12 cellular contexts compared by ENCODE assay signal in genomic region chr17:28928061-28928460, GRCh38. TPM values are rescaled to one million over a fixed set of nuclear protein-coding genes. Genes with fewer than 3 reads are reported as not detected.
A peak's percentile ranks its signal among the peaks of the same experiment; 100 is the strongest.
DNase-seq lines count a peak whose midpoint lies in the region; ATAC-seq and TF ChIP-seq lines count a peak whose summit lies in the region.
"Had no signal": no experiment of that assay in that cellular context is flagged by ENCODE, and none has a peak within 500 bp of the region (broad histone marks: within the 10 kb centered on the region; RNA-seq: fewer than 3 reads in every experiment).

No MANE protein-coding gene starts in this region.

- H3K4me3 Mint-ChIP-seq in activated naive CD4-positive, alpha-beta T cell treated with anti-CD3 and anti-CD28 coated beads for 36 hours: no peak overlapping the region
- H3K4me3 Mint-ChIP-seq in naive thymus-derived CD4-positive, alpha-beta T cell: peak overlapping the region in 2 of 10 donors; percentile 8 to 30

- H3K4me1 Mint-ChIP-seq in activated naive CD4-positive, alpha-beta T cell treated with anti-CD3 and anti-CD28 coated beads for 36 hours (ENCODE audit: low read depth): peaks cover 71% of the 10 kb centered on the region
- H3K4me1 Mint-ChIP-seq in naive thymus-derived CD4-positive, alpha-beta T cell: peaks cover 35 to 81% (median 62%) of the 10 kb centered on the region in 7 donors

- H3K27me3 Mint-ChIP-seq in activated naive CD4-positive, alpha-beta T cell treated with anti-CD3 and anti-CD28 coated beads for 36 hours (ENCODE audit: low read depth): no peaks in the 10 kb centered on the region
- H3K27me3 Mint-ChIP-seq in naive thymus-derived CD4-positive, alpha-beta T cell: no peaks in the 10 kb centered on the region

- no peak for TF ChIP-seq CTCF in DND-41 (IDR thresholded peaks at IDR 0.05; ENCODE audit: borderline replicate concordance, extremely low read depth, low read length, poor library complexity, severe bottlenecking)
- TF ChIP-seq CTCF in NB4 (IDR thresholded peaks at IDR 0.05; ENCODE audit: low read depth, low read length): no peak
- no peak for TF ChIP-seq CTCF in stomach (IDR thresholded peaks at IDR 0.05)
- no peak for TF ChIP-seq CTCF in GM10248 (IDR thresholded peaks at IDR 0.05; ENCODE audit: control extremely low read depth, extremely low read depth, low read depth, missing control alignments)

- H3K79me2 ChIP-seq in DND-41 (ENCODE audit: insufficient read depth, low read length): peaks cover 92% of the 10 kb centered on the region

- no peak overlapping the region for H3K9ac ChIP-seq in DND-41 (ENCODE audit: low read depth, low read length)

- H3K9me3 Mint-ChIP-seq in activated naive CD4-positive, alpha-beta T cell treated with anti-CD3 and anti-CD28 coated beads for 36 hours: peaks cover 15% of the 10 kb centered on the region
- H3K9me3 Mint-ChIP-seq in naive thymus-derived CD4-positive, alpha-beta T cell: peaks cover 0 to 5% (median 0%) of the 10 kb centered on the region in 11 donors

- H4K20me1 ChIP-seq in DND-41 (ENCODE audit: insufficient read depth, low read length): peaks cover 77% of the 10 kb centered on the region

- peaks cover 60% of the 10 kb centered on the region for H3K36me3 Mint-ChIP-seq in activated naive CD4-positive, alpha-beta T cell treated with anti-CD3 and anti-CD28 coated beads for 36 hours (ENCODE audit: low read depth)
- peaks cover 0 to 55% (median 30%) of the 10 kb centered on the region in 5 donors for H3K36me3 Mint-ChIP-seq in naive thymus-derived CD4-positive, alpha-beta T cell

- no peak overlapping the region for H2AFZ ChIP-seq in DND-41 (ENCODE audit: low read depth, low read length)

- intact Hi-C loops in activated naive CD4-positive, alpha-beta T cell treated with anti-CD3 and anti-CD28 coated beads for 36 hours (cut with micrococcal nuclease): no loop called here
- intact Hi-C loops in naive thymus-derived CD4-positive, alpha-beta T cell (cut with micrococcal nuclease): no loop called here
- intact Hi-C loops in stomach (cut with DNase I; ENCODE audit: low total_unique reads): no loop called here

- peaks cover 27% of the 10 kb centered on the region for H3K4me1 ChIP-seq in DND-41 (ENCODE audit: insufficient read depth, low read length)
- H3K4me1 ChIP-seq in naive thymus-derived CD4-positive, alpha-beta T cell (ENCODE audit: control insufficient read depth in 2 of 2, insufficient read depth in 2 of 2, low read length in 2 of 2): peaks cover 26 to 38% of the 10 kb centered on the region in 2 donors
- H3K4me1 ChIP-seq in stomach: peaks cover 10 to 71% (median 36%) of the 10 kb centered on the region in 4 donors
- H3K4me1 ChIP-seq: uterus had no signal

- H3K9me3 ChIP-seq in DND-41 (ENCODE audit: insufficient read depth, low read length, severe bottlenecking) (no peaks in the 10 kb centered on the region), stomach (peaks cover 0 to 7% (median 0%) of the 10 kb centered on the region in 4 donors)
- H3K9me3 ChIP-seq in naive thymus-derived CD4-positive, alpha-beta T cell (ENCODE audit: control insufficient read depth in 2 of 3, low read length in 3 of 3): no peaks in the 10 kb centered on the region
- H3K9me3 ChIP-seq: uterus had no signal

- POLR2A ChIA-PET in naive thymus-derived CD4-positive, alpha-beta T cell (lab: Charles Lee): interaction anchor here (1.3 to 5.2 kb wide), 5 partner anchors 10 to 26 kb away, joined by 4 to 93 read pairs (median 11); partner anchors contain the start of gene PHF12
- POLR2A ChIA-PET in GM10248 (lab: Yijun Ruan, JAX): no interaction called here

- TF ChIP-seq POLR2A in NB4 (IDR thresholded peaks at IDR 0.05; ENCODE audit: extremely low read depth, insufficient read length) (no peak), stomach (IDR thresholded peaks at IDR 0.05) (no peak)

- H3K36me3 ChIP-seq in DND-41 (ENCODE audit: insufficient read depth, low read length) (peaks cover 56% of the 10 kb centered on the region), stomach (peaks cover 12 to 51% (median 38%) of the 10 kb centered on the region in 4 donors)
- H3K36me3 ChIP-seq in naive thymus-derived CD4-positive, alpha-beta T cell (ENCODE audit: control insufficient read depth in 2 of 3, insufficient read depth in 3 of 3, low read length in 3 of 3): peaks cover 4 to 17% (median 8%) of the 10 kb centered on the region in 3 experiments
- H3K36me3 ChIP-seq: uterus had no signal

- CTCF ChIA-PET in activated naive CD4-positive, alpha-beta T cell treated with anti-CD3 and anti-CD28 coated beads for 36 hours (lab: Charles Lee): interaction anchor here (1.0 to 3.8 kb wide), 4 partner anchors 10 to 178 kb away, joined by 3 to 16 read pairs (median 4); no protein-coding TSS in a partner anchor
- CTCF ChIA-PET in naive thymus-derived CD4-positive, alpha-beta T cell (lab: Charles Lee): interaction anchor here (0.6 to 1.3 kb wide), 3 partner anchors 11 to 175 kb away, joined by 3 to 4 read pairs (median 3); no protein-coding TSS in a partner anchor
- CTCF ChIA-PET in GM10248 (lab: Yijun Ruan, JAX): interaction anchor here (0.8 to 6.0 kb wide), 9 partner anchors 9 to 201 kb away, joined by 3 to 49 read pairs (median 7); partner anchors contain the start of gene DHRS13

- ATAC-seq in DND-41 (ENCODE audit: insufficient read depth, low read depth): 0 out of 3 replicates have a peak, but pooled peaks have one; percentile 13
- no peak for ATAC-seq in naive thymus-derived CD4-positive, alpha-beta T cell
- ATAC-seq: HCT116, heart right ventricle had no signal

- H3K27ac ChIP-seq in DND-41 (ENCODE audit: low read length) (no peak overlapping the region), stomach (no peak overlapping the region)
- H3K27ac ChIP-seq in naive thymus-derived CD4-positive, alpha-beta T cell (ENCODE audit: low read depth, low read length): peak overlapping the region; percentile 88
- H3K27ac ChIP-seq: uterus, VCaP had no signal

- WGBS in stomach, 5 donors: 93 to 96% (median 94%) methylated on average over 2 of the region's 2 CpGs

- H3K4me3 ChIP-seq in DND-41 (ENCODE audit: low read depth in 1 of 2, low read length in 2 of 2): no peak overlapping the region
- no peak overlapping the region for H3K4me3 ChIP-seq in NB4 (ENCODE audit: low read depth, low read length)
- no peak overlapping the region for H3K4me3 ChIP-seq in naive thymus-derived CD4-positive, alpha-beta T cell (ENCODE audit: low read length)
- no peak overlapping the region for H3K4me3 ChIP-seq in stomach
- H3K4me3 ChIP-seq: heart right ventricle, uterus had no signal

- H3K4me2 ChIP-seq in DND-41 (ENCODE audit: insufficient read depth, low read length): no peak overlapping the region

- H3K27me3 ChIP-seq in DND-41 (ENCODE audit: insufficient read depth, low read length, poor library complexity) (no peaks in the 10 kb centered on the region), stomach (no peaks in the 10 kb centered on the region)
- no peaks in the 10 kb centered on the region for H3K27me3 ChIP-seq in naive thymus-derived CD4-positive, alpha-beta T cell (ENCODE audit: control insufficient read depth in 2 of 2, insufficient read depth in 2 of 2, low read length in 2 of 2)
- H3K27me3 ChIP-seq: heart right ventricle, uterus had no signal

- TF ChIP-seq EP300 in stomach (IDR thresholded peaks at IDR 0.05): no peak

- DNase-seq in DND-41 (no peak), NB4 (ENCODE audit: low read depth) (peak; percentile 50), stomach (no peak), GM10248 (ENCODE audit: extremely low spot score) (no peak), AG08396 (ENCODE audit: low spot score) (no peak), NCI-H524 treated with DMSO at 0.1 percent for 48 hours (lab: John Stamatoyannopoulos, UW) (no peak)
- peak; percentile 70 for DNase-seq in activated naive CD4-positive, alpha-beta T cell treated with anti-CD3 and anti-CD28 coated beads for 36 hours
- DNase-seq in naive thymus-derived CD4-positive, alpha-beta T cell: peak in 1 of 9 donors; percentile 15
- DNase-seq: heart right ventricle, uterus had no signal

- H3K27ac Mint-ChIP-seq in activated naive CD4-positive, alpha-beta T cell treated with anti-CD3 and anti-CD28 coated beads for 36 hours: peak overlapping the region; percentile 51
- peak overlapping the region; percentile 93 to 99 (median 96) for H3K27ac Mint-ChIP-seq in naive thymus-derived CD4-positive, alpha-beta T cell

RNA-seq across cellular contexts. Expression of gene PHF12, which starts 23.3 kb away (rescaled TPM):
- 10 to 100 TPM; 52.8 to 56.7 TPM for total RNA-seq in activated naive CD4-positive, alpha-beta T cell treated with anti-CD3 and anti-CD28 coated beads for 36 hours
- total RNA-seq in naive thymus-derived CD4-positive, alpha-beta T cell: 100 to 1,000 TPM in 4 of 5 experiments, 10 to 100 TPM in 1; 89.3 to 162 (median 134) TPM
- polyA plus RNA-seq in naive thymus-derived CD4-positive, alpha-beta T cell: 10 to 100 TPM in 1 of 2 donors, 1 to 10 TPM in 1; 6.2 to 21.8 TPM
- total RNA-seq in stomach: 100 to 1,000 TPM in 1 of 5 donors, 10 to 100 TPM in 4; 23.2 to 206 (median 48.5) TPM
- polyA plus RNA-seq in stomach: 1 to 10 TPM; 8.3 to 9.8 (median 8.6) TPM

RNA-seq across cellular contexts. Expression of gene DHRS13, which starts 25.2 kb away (rescaled TPM):
- total RNA-seq in activated naive CD4-positive, alpha-beta T cell treated with anti-CD3 and anti-CD28 coated beads for 36 hours: 10 to 100 TPM; 20.1 to 20.9 TPM
- total RNA-seq in naive thymus-derived CD4-positive, alpha-beta T cell: 10 to 100 TPM; 20.0 to 51.3 (median 30.4) TPM
- polyA plus RNA-seq in naive thymus-derived CD4-positive, alpha-beta T cell: 10 to 100 TPM; 15.3 to 29.9 TPM
- total RNA-seq in stomach: 10 to 100 TPM in 2 of 5 donors, 1 to 10 TPM in 2, not detected in 1; 6.4 to 33.5 (median 9.3) TPM
- 10 to 100 TPM in 1 of 3 donors, 1 to 10 TPM in 2; 4.4 to 13.4 (median 6.0) TPM for polyA plus RNA-seq in stomach

RNA-seq across cellular contexts. Expression of gene FLOT2, which starts 30.5 kb away (rescaled TPM):
- 10 to 100 TPM; 66.0 to 71.5 TPM for total RNA-seq in activated naive CD4-positive, alpha-beta T cell treated with anti-CD3 and anti-CD28 coated beads for 36 hours
- total RNA-seq in naive thymus-derived CD4-positive, alpha-beta T cell: 100 to 1,000 TPM; 134 to 252 (median 191) TPM
- 100 to 1,000 TPM; 228 to 309 TPM for polyA plus RNA-seq in naive thymus-derived CD4-positive, alpha-beta T cell
- 10 to 100 TPM; 19.5 to 80.5 (median 42.4) TPM for total RNA-seq in stomach
- polyA plus RNA-seq in stomach: 10 to 100 TPM; 32.1 to 43.2 (median 37.0) TPM

Comparison
In these comparisons a context has a peak if more than half of its experiments do, and no peak if none do; other contexts are left out.
1. DNase-seq: peak in NB4 (single experiment) and activated naive CD4-positive, alpha-beta T cell treated with anti-CD3 and anti-CD28 coated beads for 36 hours (single experiment); none in DND-41 (single experiment), stomach (single experiment), GM10248 (single experiment), AG08396 (single experiment) and NCI-H524 treated with DMSO at 0.1 percent for 48 hours (single experiment).